Comparison of ENCODE assay signal across 20 cellular contexts in genomic region chr6:161829186-161829794, GRCh38.
DNase-seq lines count a peak whose midpoint lies in the region; ATAC-seq and TF ChIP-seq lines count a peak whose summit lies in the region.
"Had no signal": no experiment of that assay in that cellular context is flagged by ENCODE, and none has a peak within 500 bp of the region (broad histone marks: within the 10 kb centered on the region; RNA-seq: fewer than 3 reads in every experiment).

No MANE protein-coding gene starts in this region.

- peak; percentile 42 for ATAC-seq in activated CD8-positive, alpha-beta T cell treated with anti-CD3 and anti-CD28 coated beads, Interleukin-2, amount 10 ng/mL, durations not matched to agents 7 days and 5 days
- ATAC-seq in activated CD8-positive, alpha-beta T cell treated with anti-CD3 and anti-CD28 coated beads for 36 hours: no peak
- ATAC-seq in WTC11 (peak; percentile 75), HG03039 (IDR thresholded peaks at IDR 0.05; ENCODE audit: unreplicated experiment) (no peak)
- ATAC-seq in stimulated activated naive CD8-positive, alpha-beta T cell treated with anti-CD3 and anti-CD28 coated beads, Interleukin-15, amount 100 ng/mL, for 72 hours: peak; percentile 20
- ATAC-seq: gastrocnemius medialis, left cardiac atrium had no signal

- H3K4me3 Mint-ChIP-seq in activated CD8-positive, alpha-beta T cell treated with anti-CD3 and anti-CD28 coated beads, Interleukin-2, amount 10 ng/mL, durations not matched to agents 7 days and 5 days: no peak overlapping the region
- no peak overlapping the region for H3K4me3 Mint-ChIP-seq in activated CD8-positive, alpha-beta T cell treated with anti-CD3 and anti-CD28 coated beads for 36 hours
- no peak overlapping the region for H3K4me3 Mint-ChIP-seq in WTC11
- peak overlapping the region in 1 of 2 donors; percentile 13 for H3K4me3 Mint-ChIP-seq in stimulated activated naive CD8-positive, alpha-beta T cell treated with anti-CD3 and anti-CD28 coated beads, Interleukin-15, amount 100 ng/mL, for 72 hours
- H3K4me3 Mint-ChIP-seq: memory B cell had no signal

- no peak overlapping the region for H3K27ac ChIP-seq in PC-9
- H3K27ac ChIP-seq in breast epithelium: no peak overlapping the region
- H3K27ac ChIP-seq: gastrocnemius medialis, spleen, stomach, upper lobe of left lung had no signal

- no peaks in the 10 kb centered on the region for H3K9me2 ChIP-seq in PC-9 (ENCODE audit: insufficient read depth)

- H3K9me3 Mint-ChIP-seq in activated CD8-positive, alpha-beta T cell treated with anti-CD3 and anti-CD28 coated beads, Interleukin-2, amount 10 ng/mL, durations not matched to agents 7 days and 5 days (ENCODE audit: insufficient read depth): no peaks in the 10 kb centered on the region
- no peaks in the 10 kb centered on the region for H3K9me3 Mint-ChIP-seq in activated CD8-positive, alpha-beta T cell treated with anti-CD3 and anti-CD28 coated beads for 36 hours
- no peaks in the 10 kb centered on the region for H3K9me3 Mint-ChIP-seq in WTC11
- no peaks in the 10 kb centered on the region for H3K9me3 Mint-ChIP-seq in stimulated activated naive CD8-positive, alpha-beta T cell treated with anti-CD3 and anti-CD28 coated beads, Interleukin-15, amount 100 ng/mL, for 72 hours
- H3K9me3 Mint-ChIP-seq: memory B cell had no signal

- H3K4me1 ChIP-seq in PC-9 (replicated peaks; ENCODE audit: insufficient read depth): no peaks in the 10 kb centered on the region
- H3K4me1 ChIP-seq in breast epithelium: no peaks in the 10 kb centered on the region
- H3K4me1 ChIP-seq: gastrocnemius medialis, spleen, stomach, upper lobe of left lung had no signal

- H3K9me3 ChIP-seq in PC-9 (ENCODE audit: insufficient read depth, low read depth): no peaks in the 10 kb centered on the region
- no peaks in the 10 kb centered on the region for H3K9me3 ChIP-seq in breast epithelium
- H3K9me3 ChIP-seq: gastrocnemius medialis, spleen, stomach, upper lobe of left lung had no signal

- H3K4me3 ChIP-seq in PC-9 (no peak overlapping the region), breast epithelium (no peak overlapping the region)
- H3K4me3 ChIP-seq: gastrocnemius medialis, spleen, stomach, upper lobe of left lung had no signal

- no peak for DNase-seq in activated CD8-positive, alpha-beta T cell treated with anti-CD3 and anti-CD28 coated beads, Interleukin-2, amount 10 ng/mL, durations not matched to agents 7 days and 5 days
- no peak for DNase-seq in activated CD8-positive, alpha-beta T cell treated with anti-CD3 and anti-CD28 coated beads for 36 hours
- no peak for DNase-seq in WTC11 (ENCODE audit: low spot score)
- peak; percentile 47 to 62 for DNase-seq in hippocampal formation (lab: John Stamatoyannopoulos, UW)
- DNase-seq in stimulated activated naive CD8-positive, alpha-beta T cell treated with anti-CD3 and anti-CD28 coated beads, Interleukin-15, amount 100 ng/mL, for 72 hours: no peak
- DNase-seq in PC-9: no peak
- no peak for DNase-seq in breast epithelium (ENCODE audit: low spot score in 2 of 2)
- DNase-seq: gastrocnemius medialis; HCEC 1CT; left cardiac atrium; NCI-H146; NCI-H510A treated with DMSO at 0.1 percent for 48 hours; occipital lobe; retina; spleen; stimulated activated CD4-positive, alpha-beta T cell treated with anti-CD3 and anti-CD28 coated beads, Interleukin-4, amount 100 ng/mL, for 4 hours; stomach; upper lobe of left lung had no signal

- H3K36me3 ChIP-seq in PC-9 (ENCODE audit: low read depth): no peaks in the 10 kb centered on the region
- H3K36me3 ChIP-seq in breast epithelium: no peaks in the 10 kb centered on the region
- H3K36me3 ChIP-seq: gastrocnemius medialis, spleen, stomach, upper lobe of left lung had no signal

- no peaks in the 10 kb centered on the region for H3F3A ChIP-seq in PC-9 (ENCODE audit: insufficient read depth, low read depth)

- POLR2A ChIA-PET in activated CD8-positive, alpha-beta T cell treated with anti-CD3 and anti-CD28 coated beads, Interleukin-2, amount 10 ng/mL, durations not matched to agents 7 days and 5 days (lab: Charles Lee): no interaction called here
- POLR2A ChIA-PET in activated CD8-positive, alpha-beta T cell treated with anti-CD3 and anti-CD28 coated beads for 36 hours (lab: Charles Lee): no interaction called here
- POLR2A ChIA-PET in WTC11 (lab: Charles Lee): no interaction called here
- POLR2A ChIA-PET in PC-9 (lab: Charles Lee; ENCODE audit: unreplicated experiment): no interaction called here

- H3K27ac Mint-ChIP-seq in activated CD8-positive, alpha-beta T cell treated with anti-CD3 and anti-CD28 coated beads, Interleukin-2, amount 10 ng/mL, durations not matched to agents 7 days and 5 days: no peak overlapping the region
- no peak overlapping the region for H3K27ac Mint-ChIP-seq in activated CD8-positive, alpha-beta T cell treated with anti-CD3 and anti-CD28 coated beads for 36 hours
- H3K27ac Mint-ChIP-seq in WTC11: no peak overlapping the region
- H3K27ac Mint-ChIP-seq in stimulated activated naive CD8-positive, alpha-beta T cell treated with anti-CD3 and anti-CD28 coated beads, Interleukin-15, amount 100 ng/mL, for 72 hours: no peak overlapping the region
- H3K27ac Mint-ChIP-seq: memory B cell had no signal

- H3K27me3 ChIP-seq in PC-9 (ENCODE audit: insufficient read depth, low read depth) (peaks cover 59% of the 10 kb centered on the region), breast epithelium (no peaks in the 10 kb centered on the region)
- H3K27me3 ChIP-seq: gastrocnemius medialis, spleen, stomach, upper lobe of left lung had no signal

- H2AFZ ChIP-seq in PC-9: no peak overlapping the region

- no peaks in the 10 kb centered on the region for H4K20me1 ChIP-seq in PC-9 (ENCODE audit: insufficient read depth)

- no peak for TF ChIP-seq POLR2A in breast epithelium (IDR thresholded peaks at IDR 0.05)

- CTCF ChIA-PET in activated CD8-positive, alpha-beta T cell treated with anti-CD3 and anti-CD28 coated beads, Interleukin-2, amount 10 ng/mL, durations not matched to agents 7 days and 5 days (lab: Charles Lee): no interaction called here
- CTCF ChIA-PET in activated CD8-positive, alpha-beta T cell treated with anti-CD3 and anti-CD28 coated beads for 36 hours (lab: Charles Lee): no interaction called here
- CTCF ChIA-PET in WTC11 (lab: Charles Lee) (interaction anchor here (0.6 to 1.6 kb wide), 7 partner anchors 10 to 373 kb away, joined by 3 to 7 read pairs (median 4); no protein-coding TSS in a partner anchor), PC-9 (lab: Charles Lee) (interaction anchor here (0.7 kb wide), 1 partner anchor 1685 kb away, joined by 14 read pairs; no protein-coding TSS in a partner anchor)

- H3K27me3 Mint-ChIP-seq in activated CD8-positive, alpha-beta T cell treated with anti-CD3 and anti-CD28 coated beads, Interleukin-2, amount 10 ng/mL, durations not matched to agents 7 days and 5 days (ENCODE audit: low read depth): no peaks in the 10 kb centered on the region
- no peaks in the 10 kb centered on the region for H3K27me3 Mint-ChIP-seq in activated CD8-positive, alpha-beta T cell treated with anti-CD3 and anti-CD28 coated beads for 36 hours
- H3K27me3 Mint-ChIP-seq in WTC11 (ENCODE audit: low read depth): no peaks in the 10 kb centered on the region
- H3K27me3 Mint-ChIP-seq in stimulated activated naive CD8-positive, alpha-beta T cell treated with anti-CD3 and anti-CD28 coated beads, Interleukin-15, amount 100 ng/mL, for 72 hours: no peaks in the 10 kb centered on the region
- H3K27me3 Mint-ChIP-seq: memory B cell had no signal

- no peak for TF ChIP-seq CTCF in activated CD8-positive, alpha-beta T cell treated with anti-CD3 and anti-CD28 coated beads for 36 hours (IDR thresholded peaks at IDR 0.05)
- TF ChIP-seq CTCF in WTC11 (IDR thresholded peaks at IDR 0.05): no peak
- TF ChIP-seq CTCF in PC-9 (conservative IDR thresholded peaks at IDR 0.05): no peak
- TF ChIP-seq CTCF in breast epithelium (IDR thresholded peaks at IDR 0.05): no peak

- no peak overlapping the region for H3K4me2 ChIP-seq in PC-9

- intact Hi-C loops in activated CD8-positive, alpha-beta T cell treated with anti-CD3 and anti-CD28 coated beads for 36 hours (cut with micrococcal nuclease): no loop called here
- intact Hi-C loops in PC-9 (cut with micrococcal nuclease; ENCODE audit: unreplicated experiment) (no loop called here), breast epithelium (cut with DNase I; ENCODE audit: low total_unique reads) (no loop called here)

- BruUV-seq in PC-9 (replicated peaks; lab: Mats Ljungman, UMichigan): no TSS peak

- H3K4me1 Mint-ChIP-seq in activated CD8-positive, alpha-beta T cell treated with anti-CD3 and anti-CD28 coated beads, Interleukin-2, amount 10 ng/mL, durations not matched to agents 7 days and 5 days (ENCODE audit: low read depth): peaks cover 7% of the 10 kb centered on the region
- peaks cover 2% of the 10 kb centered on the region for H3K4me1 Mint-ChIP-seq in activated CD8-positive, alpha-beta T cell treated with anti-CD3 and anti-CD28 coated beads for 36 hours (ENCODE audit: low read depth)
- H3K4me1 Mint-ChIP-seq in WTC11: peaks cover 26% of the 10 kb centered on the region
- H3K4me1 Mint-ChIP-seq in stimulated activated naive CD8-positive, alpha-beta T cell treated with anti-CD3 and anti-CD28 coated beads, Interleukin-15, amount 100 ng/mL, for 72 hours: peaks cover 11% of the 10 kb centered on the region
- H3K4me1 Mint-ChIP-seq: memory B cell had no signal

- no peaks in the 10 kb centered on the region for H3K36me3 Mint-ChIP-seq in activated CD8-positive, alpha-beta T cell treated with anti-CD3 and anti-CD28 coated beads, Interleukin-2, amount 10 ng/mL, durations not matched to agents 7 days and 5 days (ENCODE audit: low read depth)
- no peaks in the 10 kb centered on the region for H3K36me3 Mint-ChIP-seq in activated CD8-positive, alpha-beta T cell treated with anti-CD3 and anti-CD28 coated beads for 36 hours (ENCODE audit: low read depth)
- H3K36me3 Mint-ChIP-seq in WTC11: no peaks in the 10 kb centered on the region
- H3K36me3 Mint-ChIP-seq: memory B cell had no signal

- no peaks in the 10 kb centered on the region for H3K79me2 ChIP-seq in PC-9 (ENCODE audit: low read depth)

TF ChIP-seq in WTC11, 78 proteins besides CTCF, POLR2A, EP300 and RAD21:
- TF ChIP-seq MAX (CRISPR knock-in tag; IDR thresholded peaks at IDR 0.05) (no peak), ZNF423 (CRISPR knock-in tag; IDR thresholded peaks at IDR 0.05) (peak; percentile 70; the same call in 1 of the 2 replicates)

Comparison
In these comparisons a context has a peak if more than half of its experiments do, and no peak if none do; other contexts are left out.
1. ATAC-seq: peak in activated CD8-positive, alpha-beta T cell treated with anti-CD3 and anti-CD28 coated beads, Interleukin-2, amount 10 ng/mL, durations not matched to agents 7 days and 5 days (single experiment), WTC11 (single experiment) and stimulated activated naive CD8-positive, alpha-beta T cell treated with anti-CD3 and anti-CD28 coated beads, Interleukin-15, amount 100 ng/mL, for 72 hours (single experiment); none in activated CD8-positive, alpha-beta T cell treated with anti-CD3 and anti-CD28 coated beads for 36 hours (single experiment) and HG03039 (single experiment).
2. DNase-seq: peak in hippocampal formation (2 of 2); none in activated CD8-positive, alpha-beta T cell treated with anti-CD3 and anti-CD28 coated beads, Interleukin-2, amount 10 ng/mL, durations not matched to agents 7 days and 5 days (single experiment), activated CD8-positive, alpha-beta T cell treated with anti-CD3 and anti-CD28 coated beads for 36 hours (single experiment), WTC11 (single experiment), stimulated activated naive CD8-positive, alpha-beta T cell treated with anti-CD3 and anti-CD28 coated beads, Interleukin-15, amount 100 ng/mL, for 72 hours (0 of 2), PC-9 (0 of 2) and breast epithelium (0 of 2).
3. CTCF ChIA-PET loops: an anchor here in WTC11 (0.6 to 1.6 kb wide) and PC-9 (0.7 kb wide); none called in activated CD8-positive, alpha-beta T cell treated with anti-CD3 and anti-CD28 coated beads, Interleukin-2, amount 10 ng/mL, durations not matched to agents 7 days and 5 days and activated CD8-positive, alpha-beta T cell treated with anti-CD3 and anti-CD28 coated beads for 36 hours.